ENCODE assay signal across 9 cellular contexts in the genomic region with DNA sequence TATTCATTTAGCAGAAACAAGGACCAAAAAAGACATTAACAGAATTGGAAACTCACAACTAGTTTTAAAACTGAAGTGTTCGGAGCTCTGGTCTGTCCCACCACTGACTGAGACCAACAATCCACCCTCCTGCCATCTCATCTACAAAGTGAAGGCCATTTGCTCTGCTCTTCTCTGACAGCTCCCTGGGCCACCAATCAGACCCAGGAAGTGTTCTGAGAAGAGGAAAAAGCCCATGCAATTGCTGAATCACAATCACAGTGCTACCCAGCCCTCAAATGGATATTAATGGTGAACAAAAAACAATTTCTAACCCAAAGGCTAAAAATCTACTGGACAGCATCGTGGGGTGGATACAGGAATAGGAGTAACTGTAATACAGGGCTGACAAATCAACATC. TPM values are rescaled to one million over a fixed set of nuclear protein-coding genes. Genes with fewer than 3 reads are reported as not detected.
DNase-seq lines count a peak whose midpoint lies in the region; ATAC-seq and TF ChIP-seq lines count a peak whose summit lies in the region.
"Had no signal": no experiment of that assay in that cellular context is flagged by ENCODE, and none has a peak within 500 bp of the region (broad histone marks: within the 10 kb centered on the region; RNA-seq: fewer than 3 reads in every experiment).

No MANE protein-coding gene starts in this region.

- DNase-seq in GM06990 (ENCODE audit: extremely low read depth, insufficient read length) (no peak), RWPE2 (ENCODE audit: low spot score) (no peak), esophagus squamous epithelium (lab: John Stamatoyannopoulos, UW) (no peak), prostate gland (ENCODE audit: low spot score) (no peak), DMS79 treated with DMSO at 0.1 percent for 48 hours (lab: John Stamatoyannopoulos, UW) (no peak)
- DNase-seq: stimulated activated CD8-positive, alpha-beta memory T cell treated with anti-CD3 and anti-CD28 coated beads, Interleukin-4, amount 100 ng/mL, for 48 hours had no signal

- intact Hi-C loops in esophagus squamous epithelium (cut with DNase I): no loop called here
- intact Hi-C loops in prostate gland (cut with DNase I): no loop called here

- H3K36me3 ChIP-seq in GM06990 (ENCODE audit: control insufficient read depth, insufficient read depth, low read length) (peaks cover 20% of the 10 kb centered on the region), RWPE2 (ENCODE audit: low read depth) (peaks cover 69% of the 10 kb centered on the region), esophagus squamous epithelium (peaks cover 20 to 65% (median 42%) of the 10 kb centered on the region in 3 donors), prostate gland (no peaks in the 10 kb centered on the region)

- H3K4me3 ChIP-seq in GM06990 (replicated peaks; ENCODE audit: low read depth, low read length) (peak overlapping the region; percentile 76), RWPE2 (ENCODE audit: severe bottlenecking) (peak overlapping the region; percentile 65), esophagus squamous epithelium (peak overlapping the region; percentile 59 to 78 (median 65)), prostate gland (peak overlapping the region; percentile 47 to 50)

- H3K9me3 ChIP-seq in RWPE2 (ENCODE audit: severe bottlenecking) (no peaks in the 10 kb centered on the region), esophagus squamous epithelium (no peaks in the 10 kb centered on the region), prostate gland (no peaks in the 10 kb centered on the region)

- H3K27me3 ChIP-seq in GM06990 (replicated peaks; ENCODE audit: control insufficient read depth, insufficient read depth, low read length) (no peaks in the 10 kb centered on the region), RWPE2 (ENCODE audit: insufficient read depth, poor library complexity, severe bottlenecking) (no peaks in the 10 kb centered on the region), esophagus squamous epithelium (no peaks in the 10 kb centered on the region), prostate gland (replicated peaks; ENCODE audit: insufficient read depth) (no peaks in the 10 kb centered on the region)

- 18 to 23% methylated on average over 2 of the region's 2 CpGs for WGBS in esophagus squamous epithelium, 2 donors
- 37% methylated on average over 2 of the region's 2 CpGs for WGBS in prostate gland

- H3K4me1 ChIP-seq in RWPE2 (ENCODE audit: insufficient read depth, poor library complexity, severe bottlenecking) (peaks cover 14% of the 10 kb centered on the region), esophagus squamous epithelium (peaks cover 8 to 43% (median 23%) of the 10 kb centered on the region in 3 donors), prostate gland (replicated peaks) (peaks cover 4% of the 10 kb centered on the region)

- TF ChIP-seq POLR2A in esophagus squamous epithelium (IDR thresholded peaks at IDR 0.05) (no peak), prostate gland (IDR thresholded peaks at IDR 0.05) (no peak)

- no peak for TF ChIP-seq CTCF in GM06990 (IDR thresholded peaks at IDR 0.05; ENCODE audit: insufficient read depth, low read length, poor library complexity, severe bottlenecking)
- TF ChIP-seq CTCF in RWPE2 (IDR thresholded peaks at IDR 0.05; ENCODE audit: poor library complexity, severe bottlenecking): no peak
- TF ChIP-seq CTCF in esophagus squamous epithelium (IDR thresholded peaks at IDR 0.05): no peak
- TF ChIP-seq CTCF in prostate gland (IDR thresholded peaks at IDR 0.05): no peak

- ATAC-seq in RWPE2 (ENCODE audit: low read depth): no peak
- ATAC-seq in HG02610 (IDR thresholded peaks at IDR 0.05; ENCODE audit: unreplicated experiment): no peak
- no peak for ATAC-seq in HG03521 (IDR thresholded peaks at IDR 0.05; ENCODE audit: unreplicated experiment)
- no peak for ATAC-seq in HG02870 (IDR thresholded peaks at IDR 0.05; ENCODE audit: unreplicated experiment)

- H3K27ac ChIP-seq in RWPE2 (ENCODE audit: poor library complexity, severe bottlenecking): peak overlapping the region; percentile 83
- H3K27ac ChIP-seq in esophagus squamous epithelium: peak overlapping the region in 2 of 4 donors; percentile 86 to 90
- no peak overlapping the region for H3K27ac ChIP-seq in prostate gland

RNA-seq across cellular contexts. Expression of gene RPL23, which starts 2.1 kb away (rescaled TPM):
- total RNA-seq in esophagus squamous epithelium (1,000 to 10,000 TPM in 3 of 4 donors, 100 to 1,000 TPM in 1; 998 to 2,109 (median 1,205) TPM), prostate gland (1,000 to 10,000 TPM; 1,006 to 2,029 TPM)

RNA-seq across cellular contexts. Expression of gene LASP1, which starts 18.4 kb away (rescaled TPM):
- 10 to 100 TPM; 44.3 to 66.0 (median 51.9) TPM for total RNA-seq in esophagus squamous epithelium
- total RNA-seq in prostate gland: 10 to 100 TPM; 61.8 to 93.4 TPM

RNA-seq across cellular contexts. Expression of gene CWC25, which starts 26.3 kb away (rescaled TPM):
- total RNA-seq in esophagus squamous epithelium (10 to 100 TPM in 3 of 4 donors, 1 to 10 TPM in 1; 9.4 to 25.9 (median 16.8) TPM), prostate gland (10 to 100 TPM; 21.9 to 23.3 TPM)

RNA-seq across cellular contexts. Expression of gene PIP4K2B, which starts 52.1 kb away (rescaled TPM):
- total RNA-seq in esophagus squamous epithelium: 10 to 100 TPM; 14.4 to 32.6 (median 24.1) TPM
- 10 to 100 TPM; 46.2 to 65.2 TPM for total RNA-seq in prostate gland
